In the genomic region with DNA sequence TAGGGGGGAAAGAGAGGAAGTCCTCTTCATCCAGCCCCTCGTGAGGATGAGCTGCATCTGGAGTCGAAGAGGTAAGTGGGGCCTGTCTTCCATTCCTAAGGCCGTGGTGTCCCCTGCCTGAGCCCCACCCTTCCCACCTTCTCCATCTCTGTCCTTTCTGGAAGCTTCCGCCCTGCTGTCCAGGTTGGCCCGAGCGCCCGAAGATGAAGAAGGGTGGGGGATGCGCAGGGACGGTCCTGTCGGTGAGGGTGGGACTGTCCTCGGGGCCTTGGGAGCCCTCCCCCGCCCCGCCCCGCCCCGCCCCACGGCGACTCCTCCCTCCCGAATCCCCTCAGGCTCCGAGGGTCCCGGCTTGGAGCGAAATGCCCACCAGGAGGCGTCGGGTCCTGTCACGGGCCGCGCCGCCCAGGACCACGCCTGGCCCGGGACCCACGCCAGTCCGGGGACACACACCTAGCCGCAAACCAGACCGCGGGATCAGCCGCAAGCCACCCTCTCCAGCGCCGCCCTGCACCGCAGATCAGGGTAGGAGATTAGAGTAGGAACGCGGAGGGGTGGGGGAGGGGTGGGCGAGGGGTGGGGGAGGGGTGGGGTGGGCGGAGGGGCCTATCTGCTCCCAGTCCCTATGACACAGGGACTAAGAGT, we compare ENCODE assay signal across 1 cellular context.
TF ChIP-seq lines count a peak whose summit lies in the region.

No MANE protein-coding gene starts in this region.

TF ChIP-seq in HepG2, 621 proteins besides CTCF, POLR2A, EP300 and RAD21:
- TF ChIP-seq ZBTB3 (CRISPR knock-in tag; IDR thresholded peaks at IDR 0.05; ENCODE audit: borderline replicate concordance, low read depth) (no peak), NR2C2 (CRISPR knock-in tag; IDR thresholded peaks at IDR 0.05; ENCODE audit: borderline replicate concordance) (no peak), PRMT3 (CRISPR knock-in tag; IDR thresholded peaks at IDR 0.05; ENCODE audit: borderline replicate concordance, low read depth) (no peak), MED1 (CRISPR knock-in tag; IDR thresholded peaks at IDR 0.05) (no peak), MZF1 (CRISPR knock-in tag; IDR thresholded peaks at IDR 0.05; ENCODE audit: borderline replicate concordance) (no peak), ZNF607 (CRISPR knock-in tag; IDR thresholded peaks at IDR 0.05; ENCODE audit: borderline replicate concordance) (no peak), CCDC6 (CRISPR knock-in tag; IDR thresholded peaks at IDR 0.05) (no peak), HDAC2 (CRISPR knock-in tag; IDR thresholded peaks at IDR 0.05) (no peak), NFATC3 (CRISPR knock-in tag; IDR thresholded peaks at IDR 0.05) (no peak), AHR (CRISPR knock-in tag; IDR thresholded peaks at IDR 0.05) (no peak), SAP130 (CRISPR knock-in tag; IDR thresholded peaks at IDR 0.05; ENCODE audit: low read depth) (no peak), GABPB1 (CRISPR knock-in tag; IDR thresholded peaks at IDR 0.05) (no peak), TCF7 (IDR thresholded peaks at IDR 0.05; ENCODE audit: low read depth) (no peak)
